ENCODE assay signal across 25 cellular contexts in genomic region chr17:59545942-59546341, GRCh38. TPM values are rescaled to one million over a fixed set of nuclear protein-coding genes. Genes with fewer than 3 reads are reported as not detected.
DNase-seq lines count a peak whose midpoint lies in the region; ATAC-seq, FAIRE-seq and TF ChIP-seq lines count a peak whose summit lies in the region.
"Had no signal": no experiment of that assay in that cellular context is flagged by ENCODE, and none has a peak within 500 bp of the region (broad histone marks: within the 10 kb centered on the region; RNA-seq: fewer than 3 reads in every experiment).

No MANE protein-coding gene starts in this region.

- TF ChIP-seq POLR2A in HepG2 (IDR thresholded peaks at IDR 0.05; ENCODE audit: insufficient read depth in 1 of 2, low read depth in 2 of 2, low read length in 2 of 2) (no peak), right lobe of liver (IDR thresholded peaks at IDR 0.05) (no peak), GM12878 (IDR thresholded peaks at IDR 0.05; ENCODE audit: low read depth, low read length) (no peak)

- no peak overlapping the region for H3K9ac ChIP-seq in HepG2 (ENCODE audit: insufficient read depth, low read depth, low read length)
- H3K9ac ChIP-seq in GM12878 (ENCODE audit: control insufficient read depth, insufficient read depth, low read length) = no peak overlapping the region
- H3K9ac ChIP-seq: BLaER1 treated with 17β-estradiol and CSF1 and Interleukin-3, amounts not matched to agents 10 nM and 100 nM had no signal

- H2AFZ ChIP-seq in HepG2 (ENCODE audit: low read length) = no peak overlapping the region
- H2AFZ ChIP-seq in GM12878 (ENCODE audit: control insufficient read depth, low read depth, low read length) = no peak overlapping the region
- H2AFZ ChIP-seq in osteoblast (ENCODE audit: low read length) = no peak overlapping the region

- CTCF ChIA-PET in HepG2 (lab: Yijun Ruan, JAX; ENCODE audit: low intra/inter-chr PET ratio, low total read pairs) (no interaction called here), GM12878 (lab: Yijun Ruan, JAX) (no interaction called here)

- H3K27me3 ChIP-seq in HepG2 (ENCODE audit: control insufficient read depth in 1 of 2, insufficient read depth in 2 of 2, low read length in 2 of 2) (peaks cover 0 to 10% of the 10 kb centered on the region in 2 experiments; a peak in 1 of 5 replicates), right lobe of liver (no peaks in the 10 kb centered on the region), GM12878 (replicated peaks in 1 of 2; ENCODE audit: control insufficient read depth in 2 of 2, insufficient read depth in 2 of 2, low read length in 1 of 2) (no peaks in the 10 kb centered on the region; a peak in 1 of 4 replicates), osteoblast (ENCODE audit: insufficient read depth, low read length) (peaks cover 3% of the 10 kb centered on the region), small intestine (ENCODE audit: control insufficient read depth in 2 of 2, insufficient read depth in 2 of 2, low read length in 2 of 2) (no peaks in the 10 kb centered on the region)
- H3K27me3 ChIP-seq: BE2C; BLaER1 treated with 17β-estradiol and CSF1 and Interleukin-3, amounts not matched to agents 10 nM and 100 nM had no signal

- no peak for TF ChIP-seq EP300 in HepG2 (IDR thresholded peaks at IDR 0.05; ENCODE audit: low read depth in 2 of 2, low read length in 2 of 2)
- no peak for TF ChIP-seq EP300 in HepG2 (CRISPR knock-in tag; IDR thresholded peaks at IDR 0.05; ENCODE audit: borderline replicate concordance)
- TF ChIP-seq EP300 in GM12878 (IDR thresholded peaks at IDR 0.05; ENCODE audit: borderline replicate concordance in 1 of 2, control insufficient read depth in 1 of 2, low read depth in 2 of 2, low read length in 2 of 2) = no peak

- no peak for TF ChIP-seq RAD21 in HepG2 (CRISPR knock-in tag; IDR thresholded peaks at IDR 0.05)
- TF ChIP-seq RAD21 in GM12878 (IDR thresholded peaks at IDR 0.05; ENCODE audit: insufficient read depth, low read depth, low read length) = no peak

- H3K4me3 ChIP-seq in HepG2 (replicated peaks in 1 of 3; ENCODE audit: insufficient read depth in 1 of 3, low read depth in 2 of 3, low read length in 3 of 3) (no peak overlapping the region), right lobe of liver (no peak overlapping the region), GM12878 (no peak overlapping the region), osteoblast (ENCODE audit: insufficient read depth, low read length) (no peak overlapping the region), small intestine (ENCODE audit: low read depth in 1 of 2, low read length in 2 of 2) (no peak overlapping the region)
- H3K4me3 ChIP-seq: A549; BLaER1 treated with 17β-estradiol and CSF1 and Interleukin-3, amounts not matched to agents 10 nM and 100 nM; HAP-1 had no signal

- H3K4me2 ChIP-seq in HepG2 (ENCODE audit: low read depth, low read length) = no peak overlapping the region
- no peak overlapping the region for H3K4me2 ChIP-seq in GM12878 (ENCODE audit: control insufficient read depth, insufficient read depth)
- no peak overlapping the region for H3K4me2 ChIP-seq in osteoblast (ENCODE audit: insufficient read depth, low read length)
- H3K4me2 ChIP-seq: A549; BLaER1 treated with 17β-estradiol and CSF1 and Interleukin-3, amounts not matched to agents 10 nM and 100 nM had no signal

- in situ Hi-C loops in HepG2 (cut with HindIII; ENCODE audit: extremely low pct_ligation_motif_present, low pct_unique_long_range_greater_than_20kb) = no loop called here
- in situ Hi-C loops in GM12878 (cut with MboI) = no loop called here

- DNase-seq in HepG2 (ENCODE audit: low spot score) = no peak
- DNase-seq in right lobe of liver = no peak
- no peak for DNase-seq in GM12878 (ENCODE audit: low read depth, low spot score)
- DNase-seq in osteoblast (ENCODE audit: insufficient read length, low spot score, missing footprints) = peak; percentile 4
- DNase-seq in small intestine = no peak
- no peak for DNase-seq in kidney tubule cell (ENCODE audit: low spot score)
- DNase-seq: 8988T; ACHN; AML-193; CD4-positive, alpha-beta T cell; CD8-positive, alpha-beta memory T cell; DMS 273 treated with DMSO at 0.1 percent for 48 hours; DMS79; EL; GF-D8; GOT3 had no signal

- no peak overlapping the region for H3K27ac ChIP-seq in HepG2 (ENCODE audit: extremely low read length, insufficient read depth, low read length)
- H3K27ac ChIP-seq in right lobe of liver = no peak overlapping the region
- H3K27ac ChIP-seq in GM12878 (ENCODE audit: control insufficient read depth, insufficient read depth) = no peak overlapping the region
- H3K27ac ChIP-seq in osteoblast (ENCODE audit: low read depth, low read length) = no peak overlapping the region
- H3K27ac ChIP-seq in small intestine (ENCODE audit: low read depth in 1 of 2, low read length in 1 of 2) = no peak overlapping the region
- H3K27ac ChIP-seq: A549; BLaER1 treated with 17β-estradiol and CSF1 and Interleukin-3, amounts not matched to agents 10 nM and 100 nM had no signal

- TF ChIP-seq CTCF in HepG2 (CRISPR knock-in tag; IDR thresholded peaks at IDR 0.05) = no peak
- no peak for TF ChIP-seq CTCF in right lobe of liver (IDR thresholded peaks at IDR 0.05)
- TF ChIP-seq CTCF in GM12878 (IDR thresholded peaks at IDR 0.05 in 2 of 3, conservative IDR thresholded peaks at IDR 0.05 in 1 of 3; ENCODE audit: control insufficient read depth in 2 of 3, extremely low read depth in 1 of 3, insufficient read depth in 1 of 3, low read depth in 3 of 3, low read length in 3 of 3) = no peak
- TF ChIP-seq CTCF in osteoblast (IDR thresholded peaks at IDR 0.05; ENCODE audit: extremely low read depth, low read depth, low read length) = no peak

- H4K20me1 ChIP-seq in HepG2 (ENCODE audit: insufficient read depth, low read length) (no peaks in the 10 kb centered on the region), GM12878 (ENCODE audit: control insufficient read depth, insufficient read depth) (no peaks in the 10 kb centered on the region), osteoblast (ENCODE audit: insufficient read depth, low read length) (no peaks in the 10 kb centered on the region)
- H4K20me1 ChIP-seq: BLaER1 treated with 17β-estradiol and CSF1 and Interleukin-3, amounts not matched to agents 10 nM and 100 nM had no signal

- BruUV-seq in HepG2 (replicated peaks; lab: Mats Ljungman, UMichigan) (no TSS peak), GM12878 (replicated peaks; lab: Mats Ljungman, UMichigan) (no TSS peak)

- ATAC-seq in HepG2 (no peak), right lobe of liver (no peak), GM12878 (no peak), HG03520 (IDR thresholded peaks at IDR 0.05; ENCODE audit: unreplicated experiment) (no peak)
- ATAC-seq: A549 had no signal

- SMC1A ChIA-PET in GM12878 (lab: Charles Lee; ENCODE audit: uncharacterized antibody, unreplicated experiment) = interaction anchor here (0.7 kb wide), 1 partner anchor 16 kb away, joined by 3 read pairs; no protein-coding TSS in a partner anchor

- 7% methylated on average over 1 of the region's 1 CpG for WGBS in HepG2 (ENCODE audit: low lambda C conversion rate)
- 92% methylated on average over 1 of the region's 1 CpG for WGBS in right lobe of liver (ENCODE audit: insufficient coverage, low coverage, low lambda C conversion rate, missing lambda C conversion rate)
- WGBS in GM12878 (ENCODE audit: insufficient coverage, insufficient replicate concordance, low lambda C conversion rate, missing lambda C conversion rate) = 12% methylated on average over 1 of the region's 1 CpG
- WGBS in small intestine, 3 donors = 90 to 100% (median 97%) methylated on average over 1 of the region's 1 CpG

- intact Hi-C loops in HepG2 (cut with micrococcal nuclease; ENCODE audit: unreplicated experiment) (no loop called here), right lobe of liver (cut with DNase I) (loop anchor here in 1 of 2 donors (10.0 kb wide), 1 partner anchor 231 kb away; no protein-coding TSS in a partner anchor), GM12878 (cut with micrococcal nuclease; ENCODE audit: unreplicated experiment) (no loop called here)

- FAIRE-seq in HepG2 (lab: Jason Lieb, UNC) (no peak), GM12878 (lab: Jason Lieb, UNC) (no peak), colon (lab: Jason Lieb, UNC) (peak; percentile 45), small intestine (lab: Jason Lieb, UNC) (no peak)
- FAIRE-seq: A549, D721Med, GM12892, H54 had no signal

- RAD21 ChIA-PET in GM12878 (lab: Charles Lee; ENCODE audit: unreplicated experiment) = no interaction called here

- POLR2A ChIA-PET in HepG2 (lab: Yijun Ruan, JAX) (no interaction called here), GM12878 (lab: Charles Lee) (no interaction called here)

- H3K79me2 ChIP-seq in HepG2 (ENCODE audit: insufficient read depth, low read length) (no peaks in the 10 kb centered on the region), GM12878 (ENCODE audit: control insufficient read depth, insufficient read depth, low read length) (no peaks in the 10 kb centered on the region), osteoblast (ENCODE audit: insufficient read depth, low read length) (no peaks in the 10 kb centered on the region)

- H3K4me1 ChIP-seq in HepG2 (ENCODE audit: insufficient read depth, low read length) = no peaks in the 10 kb centered on the region
- H3K4me1 ChIP-seq in right lobe of liver = no peaks in the 10 kb centered on the region
- H3K4me1 ChIP-seq in GM12878 (ENCODE audit: control insufficient read depth, insufficient read depth, low read length) = no peaks in the 10 kb centered on the region
- H3K4me1 ChIP-seq in osteoblast (ENCODE audit: insufficient read depth, low read length) = no peaks in the 10 kb centered on the region
- no peaks in the 10 kb centered on the region for H3K4me1 ChIP-seq in small intestine (ENCODE audit: control insufficient read depth in 2 of 2, insufficient read depth in 1 of 2, low read depth in 1 of 2, low read length in 1 of 2)
- H3K4me1 ChIP-seq: A549 had no signal

- H3K9me3 ChIP-seq in HepG2 (ENCODE audit: low read length) (no peaks in the 10 kb centered on the region), right lobe of liver (no peaks in the 10 kb centered on the region), GM12878 (replicated peaks; ENCODE audit: control insufficient read depth, insufficient read depth, low read length) (no peaks in the 10 kb centered on the region), osteoblast (ENCODE audit: low read depth, low read length) (no peaks in the 10 kb centered on the region), small intestine (ENCODE audit: control insufficient read depth, low read depth) (no peaks in the 10 kb centered on the region)
- H3K9me3 ChIP-seq: A549; BE2C; BLaER1 treated with 17β-estradiol and CSF1 and Interleukin-3, amounts not matched to agents 10 nM and 100 nM; HAP-1 had no signal

- no peaks in the 10 kb centered on the region for H3K36me3 ChIP-seq in HepG2 (replicated peaks in 1 of 2; ENCODE audit: control insufficient read depth in 1 of 2, insufficient read depth in 2 of 2, low read length in 2 of 2)
- no peaks in the 10 kb centered on the region for H3K36me3 ChIP-seq in right lobe of liver
- H3K36me3 ChIP-seq in GM12878 (ENCODE audit: control insufficient read depth in 2 of 2, insufficient read depth in 2 of 2, low read length in 1 of 2) = no peaks in the 10 kb centered on the region
- H3K36me3 ChIP-seq in osteoblast (ENCODE audit: insufficient read depth, low read length) = no peaks in the 10 kb centered on the region
- no peaks in the 10 kb centered on the region for H3K36me3 ChIP-seq in small intestine (ENCODE audit: control insufficient read depth in 2 of 2, insufficient read depth in 2 of 2, low read length in 2 of 2)
- H3K36me3 ChIP-seq: BE2C; BLaER1 treated with 17β-estradiol and CSF1 and Interleukin-3, amounts not matched to agents 10 nM and 100 nM; HAP-1 had no signal

RNA-seq across cellular contexts. Expression of gene DHX40, which starts 19.5 kb away (rescaled TPM):
- 37.0 and 62.6 TPM in 2 replicates for total RNA-seq in HepG2 (2016; rRNA removed; fragmentation: Illumina TruSeq; extraction: Trizol)
- 3.0 and 3.8 TPM in 2 replicates for total RNA-seq in HepG2 (2016; cell fraction: cytosol; rRNA removed; fragmentation: Illumina TruSeq; extraction: Trizol; ENCODE audit: low read depth)
- 34.6 and 66.1 TPM in 2 replicates for total RNA-seq in HepG2 (2016; cell fraction: insoluble cytoplasmic fraction; rRNA removed; fragmentation: Illumina TruSeq; extraction: Trizol)
- 8.0 and 9.8 TPM in 2 replicates for total RNA-seq in HepG2 (2016; cell fraction: membrane; rRNA removed; fragmentation: Illumina TruSeq; extraction: Trizol)
- total RNA-seq in HepG2 (2016; cell fraction: nucleus; rRNA removed; fragmentation: Illumina TruSeq; extraction: Trizol) = 19.3 and 21.1 TPM in 2 replicates
- polyA plus RNA-seq in HepG2 (2011; rRNA removed) = 16.5 and 22.2 TPM in 2 replicates
- polyA plus RNA-seq in HepG2 (2011; cell fraction: cytosol; rRNA removed) = 9.4 and 14.4 TPM in 2 replicates
- 6.9 and 8.2 TPM in 2 replicates for polyA plus RNA-seq in HepG2 (2011; cell fraction: nucleus; rRNA removed)
- polyA plus RNA-seq in HepG2 (2012) = 16.5 and 24.7 TPM in 2 replicates
- polyA plus RNA-seq in HepG2 (2016; cell fraction: cytosol; fragmentation: Illumina TruSeq; extraction: Trizol; ENCODE audit: low read depth) = 0.87 and 0.92 TPM in 2 replicates
- polyA plus RNA-seq in HepG2 (2016; cell fraction: insoluble cytoplasmic fraction; fragmentation: Illumina TruSeq; extraction: Trizol; ENCODE audit: low read depth) = 34.8 and 38.4 TPM in 2 replicates
- 3.0 and 3.4 TPM in 2 replicates for polyA plus RNA-seq in HepG2 (2016; cell fraction: membrane; fragmentation: Illumina TruSeq; extraction: Trizol; ENCODE audit: low read depth)
- 17.5 and 18.6 TPM in 2 replicates for polyA plus RNA-seq in HepG2 (2016; cell fraction: nucleus; fragmentation: Illumina TruSeq; extraction: Trizol; ENCODE audit: insufficient read depth, low read depth)
- polyA minus RNA-seq in HepG2 (2011; rRNA and poly(A)+ RNA removed; ENCODE audit: low replicate concordance) = 14.9 and 18.7 TPM in 2 replicates
- polyA minus RNA-seq in HepG2 (2011; cell fraction: cytosol; rRNA and poly(A)+ RNA removed) = 28.8 and 30.5 TPM in 2 replicates
- 27.0 and 27.4 TPM in 2 replicates for polyA minus RNA-seq in HepG2 (2011; cell fraction: nucleus; rRNA and poly(A)+ RNA removed)
- 10 to 100 TPM in 2 of 6 experiments, 1 to 10 TPM in 4; 7.8 to 12.0 (median 9.4) TPM for total RNA-seq in right lobe of liver
- total RNA-seq in GM12878 (2013; cell fraction: nucleolus; rRNA removed) = 44.4 and 55.3 TPM in 2 replicates
- total RNA-seq in GM12878 (2014; rRNA removed) = 13.0 and 16.5 TPM in 2 replicates
- 17.0 and 17.1 TPM in 2 replicates for total RNA-seq in GM12878 (2014; rRNA removed; fragmentation: Illumina TruSeq; extraction: Trizol)
- total RNA-seq in GM12878 (2021) = 11.0 and 12.6 TPM in 2 replicates
- 7.5 TPM for polyA plus RNA-seq in GM12878 (2011; ENCODE audit: low read depth)
- 29.2 and 50.0 TPM in 2 replicates for polyA plus RNA-seq in GM12878 (2011; rRNA removed)
- 9.7 and 11.1 TPM in 2 replicates for polyA plus RNA-seq in GM12878 (2011; cell fraction: cytosol; rRNA removed)
- 23.1 and 26.7 TPM in 2 replicates for polyA plus RNA-seq in GM12878 (2011; cell fraction: nucleus; rRNA removed)
- 11.9 and 17.4 TPM in 2 replicates for polyA plus RNA-seq in GM12878 (2012)
- polyA plus RNA-seq in GM12878 (2014; fragmentation: Illumina TruSeq; extraction: Trizol) = 14.8 and 18.5 TPM in 2 replicates
- 1 to 10 TPM; 4.8 to 5.6 TPM for polyA plus RNA-seq in GM12878 (2014; fragmentation: Nextera tagmentation; extraction: Ambion mirVana)
- polyA plus RNA-seq in GM12878 (2014; rRNA removed) = 11.2 and 13.6 TPM in 2 replicates
- 1 to 10 TPM; 8.0 to 9.1 TPM for polyA plus RNA-seq in GM12878 (2016; fragmentation: Nextera tagmentation; extraction: Ambion mirVana)
- polyA minus RNA-seq in GM12878 (2011; rRNA and poly(A)+ RNA removed) = 28.6 and 31.4 TPM in 2 replicates
- polyA minus RNA-seq in GM12878 (2011; cell fraction: cytosol; rRNA and poly(A)+ RNA removed) = 10.8 and 11.4 TPM in 2 replicates
- 9.9 and 15.8 TPM in 2 replicates for polyA minus RNA-seq in GM12878 (2011; cell fraction: nucleus; rRNA and poly(A)+ RNA removed)
- 74.6 and 76.4 TPM in 2 replicates for total RNA-seq in osteoblast
- polyA plus RNA-seq in small intestine = 10 to 100 TPM in 2 of 3 donors, 1 to 10 TPM in 1; 9.6 to 14.7 (median 10.3) TPM
